In genomic region chr3:195440379-195440778, GRCh38 we compare ENCODE assay signal across 11 cellular contexts. TPM values are rescaled to one million over a fixed set of nuclear protein-coding genes. Genes with fewer than 3 reads are reported as not detected.
DNase-seq lines count a peak whose midpoint lies in the region; ATAC-seq and TF ChIP-seq lines count a peak whose summit lies in the region.
"Had no signal": no experiment of that assay in that cellular context is flagged by ENCODE, and none has a peak within 500 bp of the region (broad histone marks: within the 10 kb centered on the region; RNA-seq: fewer than 3 reads in every experiment).

No MANE protein-coding gene starts in this region.

- H3K27ac ChIP-seq in ascending aorta = no peak overlapping the region

- peak overlapping the region; percentile 97 for H3K4me3 Mint-ChIP-seq in activated CD4-positive, alpha-beta T cell treated with anti-CD3 and anti-CD28 coated beads, Interleukin-2, amount 10 ng/mL, durations not matched to agents 7 days and 5 days
- H3K4me3 Mint-ChIP-seq in chondrocyte (ENCODE audit: unreplicated experiment) = no peak overlapping the region
- H3K4me3 Mint-ChIP-seq in osteocyte (ENCODE audit: unreplicated experiment) = no peak overlapping the region

- H3K9me3 Mint-ChIP-seq in activated CD4-positive, alpha-beta T cell treated with anti-CD3 and anti-CD28 coated beads, Interleukin-2, amount 10 ng/mL, durations not matched to agents 7 days and 5 days = no peaks in the 10 kb centered on the region
- H3K9me3 Mint-ChIP-seq in chondrocyte (ENCODE audit: low read depth) = no peaks in the 10 kb centered on the region
- H3K9me3 Mint-ChIP-seq in osteocyte (ENCODE audit: unreplicated experiment) = no peaks in the 10 kb centered on the region

- POLR2A ChIA-PET in activated CD4-positive, alpha-beta T cell treated with anti-CD3 and anti-CD28 coated beads, Interleukin-2, amount 10 ng/mL, durations not matched to agents 7 days and 5 days (lab: Charles Lee) = no interaction called here

- no peaks in the 10 kb centered on the region for H3K9me3 ChIP-seq in ascending aorta

- TF ChIP-seq POLR2A in NB4 (IDR thresholded peaks at IDR 0.05; ENCODE audit: extremely low read depth, insufficient read length) = no peak

- H3K4me3 ChIP-seq in NB4 (ENCODE audit: low read depth, low read length) (peak overlapping the region; percentile 86), ascending aorta (no peak overlapping the region)

- no peaks in the 10 kb centered on the region for H3K27me3 Mint-ChIP-seq in activated CD4-positive, alpha-beta T cell treated with anti-CD3 and anti-CD28 coated beads, Interleukin-2, amount 10 ng/mL, durations not matched to agents 7 days and 5 days
- no peaks in the 10 kb centered on the region for H3K27me3 Mint-ChIP-seq in chondrocyte (ENCODE audit: low read depth)
- no peaks in the 10 kb centered on the region for H3K27me3 Mint-ChIP-seq in osteocyte (ENCODE audit: unreplicated experiment)

- CTCF ChIA-PET in activated CD4-positive, alpha-beta T cell treated with anti-CD3 and anti-CD28 coated beads, Interleukin-2, amount 10 ng/mL, durations not matched to agents 7 days and 5 days (lab: Charles Lee) = interaction anchor here (0.9 kb wide), 1 partner anchor 9 kb away, joined by 3 read pairs; no protein-coding TSS in a partner anchor

- peaks cover 17% of the 10 kb centered on the region for H3K36me3 Mint-ChIP-seq in activated CD4-positive, alpha-beta T cell treated with anti-CD3 and anti-CD28 coated beads, Interleukin-2, amount 10 ng/mL, durations not matched to agents 7 days and 5 days (ENCODE audit: low read depth)
- no peaks in the 10 kb centered on the region for H3K36me3 Mint-ChIP-seq in chondrocyte (ENCODE audit: low read depth)
- H3K36me3 Mint-ChIP-seq in osteocyte (ENCODE audit: unreplicated experiment) = no peaks in the 10 kb centered on the region

- peaks cover 0 to 8% of the 10 kb centered on the region in 2 donors for H3K4me1 ChIP-seq in ascending aorta

- peaks cover 44% of the 10 kb centered on the region for H3K4me1 Mint-ChIP-seq in activated CD4-positive, alpha-beta T cell treated with anti-CD3 and anti-CD28 coated beads, Interleukin-2, amount 10 ng/mL, durations not matched to agents 7 days and 5 days
- H3K4me1 Mint-ChIP-seq in chondrocyte (ENCODE audit: low read depth) = peaks cover 41% of the 10 kb centered on the region
- H3K4me1 Mint-ChIP-seq in osteocyte (ENCODE audit: unreplicated experiment) = peaks cover 37% of the 10 kb centered on the region

- H3K36me3 ChIP-seq in ascending aorta = no peaks in the 10 kb centered on the region

- no peak for ATAC-seq in GM18868 (IDR thresholded peaks at IDR 0.05; ENCODE audit: unreplicated experiment)

- H3K27ac Mint-ChIP-seq in activated CD4-positive, alpha-beta T cell treated with anti-CD3 and anti-CD28 coated beads, Interleukin-2, amount 10 ng/mL, durations not matched to agents 7 days and 5 days = no peak overlapping the region
- H3K27ac Mint-ChIP-seq in chondrocyte (ENCODE audit: unreplicated experiment) (peak overlapping the region; percentile 38), osteocyte (ENCODE audit: unreplicated experiment) (peak overlapping the region; percentile 48)

- no peak for DNase-seq in activated CD4-positive, alpha-beta T cell treated with anti-CD3 and anti-CD28 coated beads, Interleukin-2, amount 10 ng/mL, durations not matched to agents 7 days and 5 days
- DNase-seq in activated CD4-positive, alpha-beta T cell treated with anti-CD3 and anti-CD28 coated beads for 4 hours = no peak
- no peak for DNase-seq in NB4 (ENCODE audit: low read depth)
- DNase-seq in chondrocyte (ENCODE audit: low spot score) = no peak
- no peak for DNase-seq in osteocyte (ENCODE audit: extremely low spot score, unreplicated experiment)
- DNase-seq in ascending aorta (ENCODE audit: low spot score in 2 of 2) = no peak
- no peak for DNase-seq in NCI-H748 treated with DMSO at 0.1 percent for 48 hours (lab: John Stamatoyannopoulos, UW)
- DNase-seq: EL, NCI-H226, Right ventricle myocardium superior had no signal

- TF ChIP-seq CTCF in NB4 (IDR thresholded peaks at IDR 0.05; ENCODE audit: low read depth, low read length) (no peak), chondrocyte (IDR thresholded peaks at IDR 0.05) (no peak), osteocyte (IDR thresholded peaks at IDR 0.05) (no peak), ascending aorta (IDR thresholded peaks at IDR 0.05) (no peak)

- H3K27me3 ChIP-seq in ascending aorta = no peaks in the 10 kb centered on the region

- intact Hi-C loops in ascending aorta (cut with DNase I) = loop anchor here (5.0 kb wide), 4 partner anchors 673 to 1857 kb away; partner anchors contain the start of gene DLG1

RNA-seq across cellular contexts. Expression of gene ACAP2, which starts 2.4 kb away (rescaled TPM):
- total RNA-seq in activated CD4-positive, alpha-beta T cell treated with anti-CD3 and anti-CD28 coated beads, Interleukin-2, amount 10 ng/mL, durations not matched to agents 7 days and 5 days = 10 to 100 TPM; 71.1 to 79.1 TPM
- total RNA-seq in chondrocyte = 43.3 to 47.5 TPM (median 45.0 TPM) in 3 replicates
- 51.0 and 55.1 TPM in 2 replicates for total RNA-seq in osteocyte
- 20.4 TPM for total RNA-seq in ascending aorta
